In the genomic region with DNA sequence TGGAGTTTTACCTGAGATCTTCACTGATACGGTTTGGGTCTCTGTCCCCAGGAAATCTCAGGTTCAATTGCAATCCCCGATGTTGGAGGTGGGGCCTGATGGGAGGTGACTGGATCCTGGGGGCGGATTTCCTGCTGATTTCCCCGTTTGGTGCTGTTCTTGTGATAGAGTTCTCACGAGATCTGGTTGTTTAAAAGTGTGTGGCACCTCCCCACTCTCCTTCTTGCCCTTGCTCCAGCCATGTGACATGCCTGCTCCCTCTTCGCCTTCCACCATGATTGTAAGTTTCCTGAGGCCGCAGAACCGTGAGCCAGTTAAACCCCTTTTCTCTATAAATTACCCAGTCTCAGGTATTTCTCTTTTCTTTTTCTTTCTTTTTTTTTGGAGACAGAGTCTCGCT, we compare ENCODE assay signal across 23 cellular contexts.
"Had no signal": no experiment of that assay in that cellular context is flagged by ENCODE, and none has a peak within 500 bp of the region (broad histone marks: within the 10 kb centered on the region; RNA-seq: fewer than 3 reads in every experiment).

No MANE protein-coding gene starts in this region.

- H3K4me1 ChIP-seq: prostate gland, testis, tibial nerve had no signal

- H3K79me2 ChIP-seq: hepatocyte had no signal

- H3K9me3 ChIP-seq: left ventricle myocardium inferior, pancreas, prostate gland, right lobe of liver, testis, tibial nerve had no signal

- H3K4me3 ChIP-seq: coronary artery, hepatocyte, left ventricle myocardium inferior, lung, pancreas, prostate gland, right lobe of liver, testis, tibial nerve had no signal

- H3K36me3 ChIP-seq: left ventricle myocardium inferior, pancreas, prostate gland, right lobe of liver, tibial nerve had no signal

- ATAC-seq: left cardiac atrium; natural killer cell treated with Interleukin-12 subunit alpha and Interleukin-12 subunit beta and Interleukin-15 and Interleukin-18, amount 100 ng/mL, for 72 hours; pancreas; right lobe of liver; stimulated activated naive B cell treated with anti-CD40 and anti-IgM and Interleukin-4, amounts not matched to agents 10 μg/mL and 1 μg/mL and 100 μg/mL, for 72 hours; stimulated activated naive CD8-positive, alpha-beta T cell treated with anti-CD3 and anti-CD28 coated beads, Interleukin-15, amount 100 ng/mL, for 72 hours had no signal

- H3K4me2 ChIP-seq: hepatocyte had no signal

- FAIRE-seq: kidney, pancreas had no signal

- H3K27ac ChIP-seq: coronary artery, hepatocyte, left ventricle myocardium inferior, pancreas, prostate gland, testis, tibial nerve had no signal

- H2AFZ ChIP-seq: hepatocyte had no signal

- H3K27me3 ChIP-seq: hepatocyte, pancreas, right lobe of liver, testis, tibial nerve had no signal

- DNase-seq: effector CD4-positive, alpha-beta T cell; foreskin melanocyte; head of caudate nucleus; left cardiac atrium; left ventricle myocardium inferior; mesenchymal stem cell; midbrain; occipital lobe; pancreas; retina; stimulated activated CD4-positive, alpha-beta T cell treated with anti-CD3 and anti-CD28 coated beads, Interleukin-2, amount 100 ng/mL, for 24 hours; stimulated activated CD4-positive, alpha-beta T cell treated with anti-CD3 and anti-CD28 coated beads, Interleukin-4, amount 100 ng/mL, for 4 hours; stimulated activated naive B cell treated with anti-CD40 and anti-IgM and Interleukin-4, amounts not matched to agents 10 μg/mL and 1 μg/mL and 100 μg/mL, for 72 hours; stimulated activated naive CD8-positive, alpha-beta T cell treated with anti-CD3 and anti-CD28 coated beads, Interleukin-15, amount 100 ng/mL, for 72 hours; testis had no signal
